In genomic region chrX:43703211-43703791, GRCh38 we compare ENCODE assay signal across 12 cellular contexts. TPM values are rescaled to one million over a fixed set of nuclear protein-coding genes. Genes with fewer than 3 reads are reported as not detected.
A peak's percentile ranks its signal among the peaks of the same experiment; 100 is the strongest.
DNase-seq lines count a peak whose midpoint lies in the region; ATAC-seq and TF ChIP-seq lines count a peak whose summit lies in the region.
"Had no signal": no experiment of that assay in that cellular context is flagged by ENCODE, and none has a peak within 500 bp of the region (broad histone marks: within the 10 kb centered on the region; RNA-seq: fewer than 3 reads in every experiment).

No MANE protein-coding gene starts in this region.

- H3K27me3 Mint-ChIP-seq in nephron progenitor cell (ENCODE audit: low read depth, poor library complexity): no peaks in the 10 kb centered on the region

- H3K9me3 ChIP-seq in body of pancreas (no peaks in the 10 kb centered on the region), right atrium auricular region (no peaks in the 10 kb centered on the region), sigmoid colon (no peaks in the 10 kb centered on the region), Karpas-422 (ENCODE audit: low read length) (no peaks in the 10 kb centered on the region)

- no peaks in the 10 kb centered on the region for H4K20me1 ChIP-seq in Karpas-422 (ENCODE audit: insufficient read depth, low read depth, low read length)

- H3K9ac ChIP-seq in Karpas-422 (ENCODE audit: low read length): no peak overlapping the region
- H3K9ac ChIP-seq: neural progenitor cell had no signal

- no peaks in the 10 kb centered on the region for H3K36me3 Mint-ChIP-seq in nephron progenitor cell (ENCODE audit: low read depth)
- H3K36me3 Mint-ChIP-seq: neural progenitor cell had no signal

- H3K79me2 ChIP-seq in Karpas-422 (ENCODE audit: low read length): no peaks in the 10 kb centered on the region

- H3K9me3 Mint-ChIP-seq in nephron progenitor cell: no peaks in the 10 kb centered on the region
- H3K9me3 Mint-ChIP-seq: neural progenitor cell had no signal

- no peaks in the 10 kb centered on the region for H3K9me2 ChIP-seq in Karpas-422 (replicated peaks; ENCODE audit: insufficient read depth, low read length)

- H3K27ac Mint-ChIP-seq in nephron progenitor cell: no peak overlapping the region
- H3K27ac Mint-ChIP-seq: neural progenitor cell had no signal

- H3K4me3 ChIP-seq in body of pancreas (no peak overlapping the region), right atrium auricular region (no peak overlapping the region), sigmoid colon (no peak overlapping the region), Karpas-422 (ENCODE audit: low read length) (no peak overlapping the region)
- H3K4me3 ChIP-seq: neural progenitor cell had no signal

- WGBS in body of pancreas, 2 donors: 33 to 39% methylated on average over 4 of the region's 4 CpGs
- WGBS in sigmoid colon, 2 donors: 12 to 44% methylated on average over 4 of the region's 4 CpGs

- H3K27ac ChIP-seq in body of pancreas: peak overlapping the region; percentile 28 to 70 (median 51)
- H3K27ac ChIP-seq in right atrium auricular region: peak overlapping the region; percentile 8 to 84
- peak overlapping the region; percentile 66 to 78 (median 74) for H3K27ac ChIP-seq in sigmoid colon
- no peak overlapping the region for H3K27ac ChIP-seq in Karpas-422 (ENCODE audit: low read length)
- H3K27ac ChIP-seq: neural progenitor cell had no signal

- peak; percentile 4 for DNase-seq in GM04504 (ENCODE audit: low read depth)
- DNase-seq in body of pancreas: no peak
- DNase-seq in right atrium auricular region (ENCODE audit: low spot score): no peak
- no peak for DNase-seq in sigmoid colon
- no peak for DNase-seq in Karpas-422
- DNase-seq in G401 (ENCODE audit: low spot score): no peak
- DNase-seq in nephron progenitor cell: no peak
- DNase-seq: DMS79, NCI-H1436 treated with DMSO at 0.1 percent for 48 hours, SIG-M5 had no signal

- no peak overlapping the region for H3K4me2 ChIP-seq in Karpas-422 (ENCODE audit: low read depth, low read length, poor library complexity, severe bottlenecking)
- H3K4me2 ChIP-seq: neural progenitor cell had no signal

- no peak overlapping the region for H2AFZ ChIP-seq in Karpas-422 (ENCODE audit: low read length)
- H2AFZ ChIP-seq: neural progenitor cell had no signal

- ATAC-seq in body of pancreas (peak; percentile 70), HG03439 (IDR thresholded peaks at IDR 0.05; ENCODE audit: unreplicated experiment) (no peak)

- H3K27me3 ChIP-seq in body of pancreas (no peaks in the 10 kb centered on the region), right atrium auricular region (no peaks in the 10 kb centered on the region), sigmoid colon (no peaks in the 10 kb centered on the region), Karpas-422 (ENCODE audit: low read length) (no peaks in the 10 kb centered on the region)
- H3K27me3 ChIP-seq: neural progenitor cell had no signal

- H3K36me3 ChIP-seq in body of pancreas (replicated peaks in 1 of 2; ENCODE audit: insufficient read depth in 1 of 2, low read depth in 2 of 2) (no peaks in the 10 kb centered on the region), right atrium auricular region (no peaks in the 10 kb centered on the region), sigmoid colon (no peaks in the 10 kb centered on the region), Karpas-422 (ENCODE audit: insufficient read depth, low read length) (no peaks in the 10 kb centered on the region)
- H3K36me3 ChIP-seq: neural progenitor cell had no signal

- no peak overlapping the region for H3K4me3 Mint-ChIP-seq in nephron progenitor cell
- H3K4me3 Mint-ChIP-seq: neural progenitor cell had no signal

- TF ChIP-seq POLR2A in body of pancreas (IDR thresholded peaks at IDR 0.05) (no peak), sigmoid colon (IDR thresholded peaks at IDR 0.05) (no peak)

- TF ChIP-seq CTCF in body of pancreas (IDR thresholded peaks at IDR 0.05): no peak
- no peak for TF ChIP-seq CTCF in right atrium auricular region (IDR thresholded peaks at IDR 0.05)
- TF ChIP-seq CTCF in sigmoid colon (IDR thresholded peaks at IDR 0.05): no peak
- TF ChIP-seq CTCF in nephron progenitor cell (IDR thresholded peaks at IDR 0.05): no peak

- intact Hi-C loops in body of pancreas (cut with DNase I) (no loop called here), sigmoid colon (cut with DNase I) (no loop called here)

- in situ Hi-C loops in G401 (cut with HindIII; ENCODE audit: low sequenced_read_pairs): no loop called here

- peak in 1 of 4 donors; percentile 14 for TF ChIP-seq EP300 in sigmoid colon (IDR thresholded peaks at IDR 0.05)

- peaks cover 10% of the 10 kb centered on the region for H3K4me1 Mint-ChIP-seq in nephron progenitor cell

- peaks cover 55% of the 10 kb centered on the region for H3K4me1 ChIP-seq in body of pancreas
- peaks cover 0 to 32% of the 10 kb centered on the region in 2 donors for H3K4me1 ChIP-seq in right atrium auricular region
- peaks cover 0 to 79% (median 43%) of the 10 kb centered on the region in 4 donors for H3K4me1 ChIP-seq in sigmoid colon
- H3K4me1 ChIP-seq in Karpas-422 (ENCODE audit: low read length): no peaks in the 10 kb centered on the region

RNA-seq across cellular contexts. Expression of gene MAOA, which starts 47.2 kb away (rescaled TPM):
- total RNA-seq in body of pancreas (100 to 1,000 TPM in 1 of 2 donors, 10 to 100 TPM in 1; 47.1 to 118 TPM), right atrium auricular region (100 to 1,000 TPM; 111 to 174 TPM), sigmoid colon (100 to 1,000 TPM; 116 to 208 (median 181) TPM)
- 100 to 1,000 TPM; 133 to 230 (median 180) TPM for polyA plus RNA-seq in sigmoid colon
- total RNA-seq in Karpas-422 (2014; rRNA removed; shearing (Covaris generic); ENCODE audit: low replicate concordance): not detected in 2 replicates
- total RNA-seq in G401 (2014; rRNA removed; shearing (Covaris generic)): 0.18 and 1.1 TPM in 2 replicates

Comparison
In these comparisons a context has a peak if more than half of its experiments do, and no peak if none do; other contexts are left out.
1. RNA of gene MAOA, which starts 47.2 kb away (total RNA-seq): 116 to 208 TPM in sigmoid colon, 111 to 174 TPM in right atrium auricular region and 47.1 to 118 TPM in body of pancreas; 0.18 to 1.1 TPM in G401 and not detected in Karpas-422; every median in the first group is over 10 times any median in the second.